In genomic region chr10:13945760-13946460, GRCh38 we compare ENCODE assay signal across 13 cellular contexts.
A peak's percentile ranks its signal among the peaks of the same experiment; 100 is the strongest.
DNase-seq lines count a peak whose midpoint lies in the region; ATAC-seq, FAIRE-seq and TF ChIP-seq lines count a peak whose summit lies in the region.
"Had no signal": no experiment of that assay in that cellular context is flagged by ENCODE, and none has a peak within 500 bp of the region (broad histone marks: within the 10 kb centered on the region; RNA-seq: fewer than 3 reads in every experiment).

No MANE protein-coding gene starts in this region.

- no peak for TF ChIP-seq POLR2A in gastroesophageal sphincter (IDR thresholded peaks at IDR 0.05)
- no peak for TF ChIP-seq POLR2A in H54 (IDR thresholded peaks at IDR 0.05; ENCODE audit: low read depth, low read length)

- ATAC-seq in gastroesophageal sphincter: peak; percentile 24
- ATAC-seq in naive thymus-derived CD8-positive, alpha-beta T cell: no peak

- H3K27ac Mint-ChIP-seq in neural crest cell (ENCODE audit: unreplicated experiment): peak overlapping the region; percentile 95
- peak overlapping the region in 1 of 10 donors; percentile 17 for H3K27ac Mint-ChIP-seq in naive thymus-derived CD8-positive, alpha-beta T cell
- H3K27ac Mint-ChIP-seq in activated T-helper 1 cell treated with anti-CD3 and anti-CD28 coated beads, Interleukin-12 subunit alpha, Interleukin-12 subunit beta, Interleukin-2, Interleukin-4 antibody, amounts not matched to agents 30 ng/mL and 10 ng/mL and 1 ng/mL, durations not matched to agents 14 hours and 24 hours and 36 hours: no peak overlapping the region

- peaks cover 0 to 20% (median 10%) of the 10 kb centered on the region in 3 donors for H3K4me1 ChIP-seq in gastroesophageal sphincter

- intact Hi-C loops in activated T-helper 1 cell treated with anti-CD3 and anti-CD28 coated beads, Interleukin-12 subunit alpha, Interleukin-12 subunit beta, Interleukin-2, Interleukin-4 antibody, amounts not matched to agents 30 ng/mL and 10 ng/mL and 1 ng/mL, durations not matched to agents 14 hours and 24 hours and 36 hours (cut with micrococcal nuclease): no loop called here

- H3K36me3 Mint-ChIP-seq in neural crest cell (ENCODE audit: low read depth): peaks cover 10% of the 10 kb centered on the region
- H3K36me3 Mint-ChIP-seq in naive thymus-derived CD8-positive, alpha-beta T cell: no peaks in the 10 kb centered on the region
- no peaks in the 10 kb centered on the region for H3K36me3 Mint-ChIP-seq in activated T-helper 1 cell treated with anti-CD3 and anti-CD28 coated beads, Interleukin-12 subunit alpha, Interleukin-12 subunit beta, Interleukin-2, Interleukin-4 antibody, amounts not matched to agents 30 ng/mL and 10 ng/mL and 1 ng/mL, durations not matched to agents 14 hours and 24 hours and 36 hours (ENCODE audit: low read depth)

- H3K27me3 Mint-ChIP-seq in neural crest cell (ENCODE audit: low read depth): no peaks in the 10 kb centered on the region
- H3K27me3 Mint-ChIP-seq in naive thymus-derived CD8-positive, alpha-beta T cell: peaks cover 0 to 5% (median 4%) of the 10 kb centered on the region in 5 donors
- H3K27me3 Mint-ChIP-seq in activated T-helper 1 cell treated with anti-CD3 and anti-CD28 coated beads, Interleukin-12 subunit alpha, Interleukin-12 subunit beta, Interleukin-2, Interleukin-4 antibody, amounts not matched to agents 30 ng/mL and 10 ng/mL and 1 ng/mL, durations not matched to agents 14 hours and 24 hours and 36 hours (ENCODE audit: insufficient read depth): peaks cover 4% of the 10 kb centered on the region

- POLR2A ChIA-PET in naive thymus-derived CD8-positive, alpha-beta T cell (lab: Charles Lee): no interaction called here

- H3K27me3 ChIP-seq in gastroesophageal sphincter: no peaks in the 10 kb centered on the region

- WGBS in gastroesophageal sphincter (ENCODE audit: low coverage in 1 of 2), 2 donors: 75 to 92% methylated on average over 4 to 7 of the region's 7 CpGs

- H3K27ac ChIP-seq in gastroesophageal sphincter: peak overlapping the region in 3 of 4 donors; percentile 9 to 39 (median 34)
- H3K27ac ChIP-seq: RWPE1 had no signal

- no peaks in the 10 kb centered on the region for H3K9me3 ChIP-seq in gastroesophageal sphincter

- peaks cover 45% of the 10 kb centered on the region for H3K4me1 Mint-ChIP-seq in neural crest cell
- H3K4me1 Mint-ChIP-seq in naive thymus-derived CD8-positive, alpha-beta T cell: peaks cover 3 to 10% (median 8%) of the 10 kb centered on the region in 4 donors
- H3K4me1 Mint-ChIP-seq in activated T-helper 1 cell treated with anti-CD3 and anti-CD28 coated beads, Interleukin-12 subunit alpha, Interleukin-12 subunit beta, Interleukin-2, Interleukin-4 antibody, amounts not matched to agents 30 ng/mL and 10 ng/mL and 1 ng/mL, durations not matched to agents 14 hours and 24 hours and 36 hours (ENCODE audit: low read depth): no peaks in the 10 kb centered on the region

- peak overlapping the region; percentile 13 for H3K4me3 Mint-ChIP-seq in neural crest cell
- H3K4me3 Mint-ChIP-seq in naive thymus-derived CD8-positive, alpha-beta T cell: no peak overlapping the region
- no peak overlapping the region for H3K4me3 Mint-ChIP-seq in activated T-helper 1 cell treated with anti-CD3 and anti-CD28 coated beads, Interleukin-12 subunit alpha, Interleukin-12 subunit beta, Interleukin-2, Interleukin-4 antibody, amounts not matched to agents 30 ng/mL and 10 ng/mL and 1 ng/mL, durations not matched to agents 14 hours and 24 hours and 36 hours

- TF ChIP-seq EP300 in gastroesophageal sphincter (IDR thresholded peaks at IDR 0.05): no peak

- FAIRE-seq in H54 (lab: Jason Lieb, UNC): no peak

- H3K36me3 ChIP-seq in gastroesophageal sphincter: no peaks in the 10 kb centered on the region

- TF ChIP-seq CTCF in AG10803 (conservative IDR thresholded peaks at IDR 0.05; ENCODE audit: low read length): no peak
- no peak for TF ChIP-seq CTCF in gastroesophageal sphincter (IDR thresholded peaks at IDR 0.05)
- no peak for TF ChIP-seq CTCF in neural crest cell (conservative IDR thresholded peaks at IDR 0.05)

- H3K9me3 Mint-ChIP-seq in neural crest cell: no peaks in the 10 kb centered on the region
- peaks cover 0 to 4% (median 0%) of the 10 kb centered on the region in 9 donors for H3K9me3 Mint-ChIP-seq in naive thymus-derived CD8-positive, alpha-beta T cell
- H3K9me3 Mint-ChIP-seq in activated T-helper 1 cell treated with anti-CD3 and anti-CD28 coated beads, Interleukin-12 subunit alpha, Interleukin-12 subunit beta, Interleukin-2, Interleukin-4 antibody, amounts not matched to agents 30 ng/mL and 10 ng/mL and 1 ng/mL, durations not matched to agents 14 hours and 24 hours and 36 hours: no peaks in the 10 kb centered on the region

- H3K4me3 ChIP-seq in AG10803 (ENCODE audit: low read length) (no peak overlapping the region), gastroesophageal sphincter (no peak overlapping the region)

- DNase-seq in AG10803 (ENCODE audit: low read depth): peak; percentile 29
- peak; percentile 17 for DNase-seq in neural crest cell (ENCODE audit: low read depth, low spot score)
- DNase-seq in naive thymus-derived CD8-positive, alpha-beta T cell: no peak
- no peak for DNase-seq in activated CD4-positive, CD25-positive, alpha-beta regulatory T cell treated with anti-CD3 and anti-CD28 coated beads, Interleukin-2, amount 50 U/mL, for 72 hours
- no peak for DNase-seq in activated T-helper 1 cell treated with anti-CD3 and anti-CD28 coated beads, Interleukin-12 subunit alpha, Interleukin-12 subunit beta, Interleukin-2, Interleukin-4 antibody, amounts not matched to agents 30 ng/mL and 10 ng/mL and 1 ng/mL, durations not matched to agents 14 hours and 24 hours and 36 hours (ENCODE audit: low spot score)
- no peak for DNase-seq in H54 (ENCODE audit: insufficient read length, low spot score)
- DNase-seq: activated CD8-positive, alpha-beta memory T cell treated with anti-CD3 and anti-CD28 coated beads, Interleukin-2, amount 50 U/mL, for 48 hours; amniotic stem cell; DND-41; retina had no signal

TF ChIP-seq in PFSK-1, 5 proteins besides CTCF, POLR2A, EP300 and RAD21:
- TF ChIP-seq FOXP2 (optimal IDR thresholded peaks at IDR 0.05; ENCODE audit: borderline replicate concordance, extremely low read depth, extremely low read length, insufficient read depth) (peak; percentile 27), REST (IDR thresholded peaks at IDR 0.05; ENCODE audit: insufficient read depth in 1 of 2, low read depth in 2 of 2, low read length in 2 of 2) (no peak)
TF ChIP-seq in PFSK-1: peak in this region for 1.

Comparison
In these comparisons a context has a peak if more than half of its experiments do, and no peak if none do; other contexts are left out.
1. DNase-seq: peak in AG10803 (single experiment) and neural crest cell (single experiment); none in naive thymus-derived CD8-positive, alpha-beta T cell (0 of 10), activated CD4-positive, CD25-positive, alpha-beta regulatory T cell treated with anti-CD3 and anti-CD28 coated beads, Interleukin-2, amount 50 U/mL, for 72 hours (single experiment), activated T-helper 1 cell treated with anti-CD3 and anti-CD28 coated beads, Interleukin-12 subunit alpha, Interleukin-12 subunit beta, Interleukin-2, Interleukin-4 antibody, amounts not matched to agents 30 ng/mL and 10 ng/mL and 1 ng/mL, durations not matched to agents 14 hours and 24 hours and 36 hours (single experiment) and H54 (single experiment).